Comparison of ENCODE assay signal across 1 cellular context in the genomic region with DNA sequence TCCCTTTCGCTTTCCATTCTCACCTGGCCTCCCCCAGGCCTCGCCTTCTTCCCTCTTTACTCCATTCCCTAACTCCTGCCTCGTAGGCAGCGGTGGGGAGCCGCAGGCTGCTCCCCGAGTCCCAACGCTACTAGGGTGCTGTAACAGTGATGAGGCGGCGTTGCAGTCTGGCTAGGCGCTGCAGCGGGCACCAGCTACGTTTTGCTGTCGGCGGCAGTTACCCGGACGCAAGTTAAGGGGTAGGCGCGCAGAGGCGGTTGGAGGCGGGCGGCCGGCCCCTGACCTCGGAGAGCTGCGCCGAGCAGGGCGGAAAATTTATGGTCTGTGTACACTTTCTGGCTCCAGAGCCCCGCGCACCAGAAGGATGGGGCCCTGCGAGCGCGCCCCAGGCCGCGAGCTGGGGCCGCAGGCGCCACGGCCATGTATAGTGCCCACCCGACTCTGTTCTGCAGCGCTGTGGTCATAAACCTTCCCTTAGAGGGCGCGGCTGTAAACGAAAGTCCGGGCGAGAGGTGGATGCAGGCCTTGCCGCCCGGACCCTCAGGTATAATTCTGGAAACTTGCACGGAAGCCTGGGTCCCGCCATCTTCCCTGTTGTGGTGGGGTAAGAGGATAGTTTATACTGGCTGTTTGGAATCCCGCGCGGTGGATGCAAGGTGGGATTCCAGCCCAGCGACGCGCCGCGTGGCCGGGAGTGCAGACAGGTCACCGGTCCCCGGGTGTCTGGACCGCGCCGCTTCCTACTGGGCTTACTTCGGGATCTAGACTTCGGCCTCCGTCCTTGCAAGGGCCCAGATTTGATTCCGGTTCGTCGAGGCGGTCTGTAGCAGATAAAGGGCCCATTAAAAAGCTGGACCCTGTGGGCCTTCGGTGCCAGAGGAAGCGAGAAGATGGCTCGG.
TF ChIP-seq lines count a peak whose summit lies in the region.

No MANE protein-coding gene starts in this region.

TF ChIP-seq in IMR-90, 13 proteins besides CTCF, POLR2A, EP300 and RAD21:
- TF ChIP-seq, protein P1, sequence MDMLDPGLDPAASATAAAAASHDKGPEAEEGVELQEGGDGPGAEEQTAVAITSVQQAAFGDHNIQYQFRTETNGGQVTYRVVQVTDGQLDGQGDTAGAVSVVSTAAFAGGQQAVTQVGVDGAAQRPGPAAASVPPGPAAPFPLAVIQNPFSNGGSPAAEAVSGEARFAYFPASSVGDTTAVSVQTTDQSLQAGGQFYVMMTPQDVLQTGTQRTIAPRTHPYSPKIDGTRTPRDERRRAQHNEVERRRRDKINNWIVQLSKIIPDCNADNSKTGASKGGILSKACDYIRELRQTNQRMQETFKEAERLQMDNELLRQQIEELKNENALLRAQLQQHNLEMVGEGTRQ (IDR thresholded peaks at IDR 0.05; ENCODE audit: low read depth, low read length) = no peak
- TF ChIP-seq MAFK (IDR thresholded peaks at IDR 0.05; ENCODE audit: low read depth, low read length) = no peak
- no peak for TF ChIP-seq NFE2L2 (IDR thresholded peaks at IDR 0.05; ENCODE audit: low read depth, low read length)
- TF ChIP-seq MAZ (IDR thresholded peaks at IDR 0.05; ENCODE audit: borderline replicate concordance, low read depth, low read length) = no peak
- TF ChIP-seq, protein P2, sequence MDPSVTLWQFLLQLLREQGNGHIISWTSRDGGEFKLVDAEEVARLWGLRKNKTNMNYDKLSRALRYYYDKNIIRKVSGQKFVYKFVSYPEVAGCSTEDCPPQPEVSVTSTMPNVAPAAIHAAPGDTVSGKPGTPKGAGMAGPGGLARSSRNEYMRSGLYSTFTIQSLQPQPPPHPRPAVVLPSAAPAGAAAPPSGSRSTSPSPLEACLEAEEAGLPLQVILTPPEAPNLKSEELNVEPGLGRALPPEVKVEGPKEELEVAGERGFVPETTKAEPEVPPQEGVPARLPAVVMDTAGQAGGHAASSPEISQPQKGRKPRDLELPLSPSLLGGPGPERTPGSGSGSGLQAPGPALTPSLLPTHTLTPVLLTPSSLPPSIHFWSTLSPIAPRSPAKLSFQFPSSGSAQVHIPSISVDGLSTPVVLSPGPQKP (IDR thresholded peaks at IDR 0.05; ENCODE audit: borderline replicate concordance, low read depth, low read length) = no peak
- no peak for TF ChIP-seq FOS (IDR thresholded peaks at IDR 0.05; ENCODE audit: low read depth, low read length)
- TF ChIP-seq RFX5 (IDR thresholded peaks at IDR 0.05; ENCODE audit: low read depth, low read length) = no peak
- no peak for TF ChIP-seq SMC3 (IDR thresholded peaks at IDR 0.05; ENCODE audit: low read depth, low read length)
